1 cellular context compared by ENCODE assay signal in the genomic region with DNA sequence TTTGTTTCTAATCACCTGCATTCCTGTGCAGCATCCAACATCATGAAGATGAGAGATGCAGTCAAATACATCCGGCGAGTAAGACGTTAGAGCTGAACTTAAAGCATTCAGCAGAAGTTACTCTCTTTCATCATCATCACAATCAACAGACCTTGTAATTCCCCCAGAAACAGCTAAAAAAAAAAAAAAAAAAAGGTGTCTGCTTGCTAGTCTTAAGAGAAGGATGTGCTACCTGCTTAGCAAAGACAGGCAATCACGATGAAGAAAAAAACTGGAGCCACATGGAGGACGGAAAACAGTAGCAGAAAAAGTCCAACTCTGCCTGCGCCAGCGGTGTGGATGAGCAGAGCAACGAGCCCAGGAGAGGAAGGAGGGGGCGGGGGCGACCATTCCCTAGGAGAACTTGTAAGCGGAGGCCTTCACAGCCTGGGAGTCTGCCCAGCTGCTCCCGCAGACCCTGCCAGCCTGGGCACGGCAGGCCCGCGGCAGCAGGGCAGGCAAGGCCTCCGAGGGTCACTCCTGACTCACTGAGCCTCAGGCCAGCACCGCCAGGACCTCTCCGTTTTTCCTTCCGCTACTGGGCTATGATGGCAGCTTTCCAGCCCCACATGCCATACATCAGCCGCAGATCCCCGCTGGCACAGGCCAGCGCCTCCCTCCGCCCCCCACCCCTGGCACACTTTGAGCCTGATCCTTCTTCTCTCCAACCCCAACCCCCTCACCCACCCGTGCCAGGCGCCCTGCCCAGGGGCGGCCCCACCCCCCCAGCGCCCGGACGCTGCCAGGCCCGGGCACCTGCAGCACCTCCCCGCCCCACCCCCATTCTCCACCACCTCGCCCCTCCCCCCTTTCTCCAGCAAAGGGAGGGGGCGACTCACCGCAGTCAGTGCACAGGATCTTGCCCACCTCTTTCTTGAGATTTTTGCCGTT.
TF ChIP-seq lines count a peak whose summit lies in the region.

No MANE protein-coding gene starts in this region.

TF ChIP-seq in GM23338, 12 proteins besides CTCF, POLR2A, EP300 and RAD21 (continued from another document):
- TF ChIP-seq, protein P1, sequence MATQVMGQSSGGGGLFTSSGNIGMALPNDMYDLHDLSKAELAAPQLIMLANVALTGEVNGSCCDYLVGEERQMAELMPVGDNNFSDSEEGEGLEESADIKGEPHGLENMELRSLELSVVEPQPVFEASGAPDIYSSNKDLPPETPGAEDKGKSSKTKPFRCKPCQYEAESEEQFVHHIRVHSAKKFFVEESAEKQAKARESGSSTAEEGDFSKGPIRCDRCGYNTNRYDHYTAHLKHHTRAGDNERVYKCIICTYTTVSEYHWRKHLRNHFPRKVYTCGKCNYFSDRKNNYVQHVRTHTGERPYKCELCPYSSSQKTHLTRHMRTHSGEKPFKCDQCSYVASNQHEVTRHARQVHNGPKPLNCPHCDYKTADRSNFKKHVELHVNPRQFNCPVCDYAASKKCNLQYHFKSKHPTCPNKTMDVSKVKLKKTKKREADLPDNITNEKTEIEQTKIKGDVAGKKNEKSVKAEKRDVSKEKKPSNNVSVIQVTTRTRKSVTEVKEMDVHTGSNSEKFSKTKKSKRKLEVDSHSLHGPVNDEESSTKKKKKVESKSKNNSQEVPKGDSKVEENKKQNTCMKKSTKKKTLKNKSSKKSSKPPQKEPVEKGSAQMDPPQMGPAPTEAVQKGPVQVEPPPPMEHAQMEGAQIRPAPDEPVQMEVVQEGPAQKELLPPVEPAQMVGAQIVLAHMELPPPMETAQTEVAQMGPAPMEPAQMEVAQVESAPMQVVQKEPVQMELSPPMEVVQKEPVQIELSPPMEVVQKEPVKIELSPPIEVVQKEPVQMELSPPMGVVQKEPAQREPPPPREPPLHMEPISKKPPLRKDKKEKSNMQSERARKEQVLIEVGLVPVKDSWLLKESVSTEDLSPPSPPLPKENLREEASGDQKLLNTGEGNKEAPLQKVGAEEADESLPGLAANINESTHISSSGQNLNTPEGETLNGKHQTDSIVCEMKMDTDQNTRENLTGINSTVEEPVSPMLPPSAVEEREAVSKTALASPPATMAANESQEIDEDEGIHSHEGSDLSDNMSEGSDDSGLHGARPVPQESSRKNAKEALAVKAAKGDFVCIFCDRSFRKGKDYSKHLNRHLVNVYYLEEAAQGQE (IDR thresholded peaks at IDR 0.05; ENCODE audit: unreplicated experiment): no peak
- TF ChIP-seq, protein P2, sequence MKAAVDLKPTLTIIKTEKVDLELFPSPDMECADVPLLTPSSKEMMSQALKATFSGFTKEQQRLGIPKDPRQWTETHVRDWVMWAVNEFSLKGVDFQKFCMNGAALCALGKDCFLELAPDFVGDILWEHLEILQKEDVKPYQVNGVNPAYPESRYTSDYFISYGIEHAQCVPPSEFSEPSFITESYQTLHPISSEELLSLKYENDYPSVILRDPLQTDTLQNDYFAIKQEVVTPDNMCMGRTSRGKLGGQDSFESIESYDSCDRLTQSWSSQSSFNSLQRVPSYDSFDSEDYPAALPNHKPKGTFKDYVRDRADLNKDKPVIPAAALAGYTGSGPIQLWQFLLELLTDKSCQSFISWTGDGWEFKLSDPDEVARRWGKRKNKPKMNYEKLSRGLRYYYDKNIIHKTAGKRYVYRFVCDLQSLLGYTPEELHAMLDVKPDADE (IDR thresholded peaks at IDR 0.05): no peak
